Comparison of ENCODE assay signal across 35 cellular contexts in genomic region chr19:2994588-2995131, GRCh38. TPM values are rescaled to one million over a fixed set of nuclear protein-coding genes. Genes with fewer than 3 reads are reported as not detected.
"Had no signal": no experiment of that assay in that cellular context is flagged by ENCODE, and none has a peak within 500 bp of the region (broad histone marks: within the 10 kb centered on the region; RNA-seq: fewer than 3 reads in every experiment).

No MANE protein-coding gene starts in this region.

- H3K27me3 ChIP-seq: MG63 had no signal

- DNase-seq: Karpas-422, Kasumi-1, MG63, MM.1S, MV-4-11, NCI-H1048, NCI-H1092, NCI-H1092 treated with DMSO at 0.1 percent for 48 hours, NCI-H1105, NCI-H1105 treated with DMSO at 0.1 percent for 48 hours, NCI-H1417, NCI-H1417 treated with DMSO at 0.1 percent for 48 hours, NCI-H1436, NCI-H1436 treated with DMSO at 0.1 percent for 48 hours, NCI-H146, NCI-H1694, NCI-H1694 treated with DMSO at 0.1 percent for 48 hours, NCI-H187, NCI-H187 treated with DMSO at 0.1 percent for 48 hours, NCI-H1930, NCI-H2029, NCI-H2029 treated with DMSO at 0.1 percent for 48 hours, NCI-H2081, NCI-H2081 treated with DMSO at 0.1 percent for 48 hours, NCI-H2107, NCI-H2171, NCI-H2171 treated with DMSO at 0.1 percent for 48 hours, NCI-H2227 treated with DMSO at 0.1 percent for 48 hours, NCI-H226, NCI-H345, NCI-H446, NCI-H446 treated with DMSO at 0.1 percent for 48 hours, NCI-H510A had no signal

- H3K9me3 ChIP-seq: MG63 had no signal

- H3K4me3 ChIP-seq: MG63 had no signal

- H3K36me3 ChIP-seq: MG63 had no signal

- H3K4me2 ChIP-seq: KMS-11 had no signal

- H3K27ac ChIP-seq: KMS-11 had no signal

- H3K9ac ChIP-seq: KMS-11 had no signal

RNA-seq across cellular contexts. Expression of gene TLE2, which starts 34.4 kb away (rescaled TPM):
- total RNA-seq: M059J had no signal
